ENCODE assay signal across 26 cellular contexts in the genomic region with DNA sequence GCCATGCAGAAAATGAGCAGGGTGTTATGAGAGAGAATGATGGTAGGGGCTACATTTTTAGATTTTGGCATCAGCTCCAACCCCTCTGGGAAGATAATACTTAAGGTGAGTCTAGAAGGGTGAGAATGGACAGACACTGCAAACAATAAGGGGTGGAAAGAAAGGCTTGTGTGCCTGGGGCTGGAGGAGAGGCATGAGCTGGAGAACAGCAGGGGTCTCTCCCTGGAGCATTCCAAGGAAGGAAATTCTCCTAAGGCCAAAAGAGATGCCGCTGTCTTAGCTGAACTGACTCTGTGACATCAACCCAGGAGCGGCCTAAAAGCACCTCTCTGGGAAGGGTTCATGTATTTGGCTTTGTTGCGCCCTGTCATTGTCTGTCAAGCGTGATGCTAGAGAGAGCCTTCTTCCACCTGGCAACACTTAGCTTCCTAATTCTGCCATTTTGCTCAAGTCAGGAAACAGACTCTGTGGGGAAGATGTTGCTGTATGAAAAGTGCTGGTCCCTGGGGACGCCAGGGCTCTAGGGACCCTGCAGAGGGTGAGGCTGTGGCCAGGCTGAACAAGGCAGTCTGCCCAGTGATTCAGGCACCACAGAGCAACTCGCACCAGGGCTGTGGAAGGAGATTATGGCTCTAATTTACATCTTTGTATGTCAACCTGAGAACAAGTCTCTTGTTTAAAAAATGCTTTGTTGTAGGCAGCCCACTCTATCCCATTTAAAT.
DNase-seq lines count a peak whose midpoint lies in the region; ATAC-seq, FAIRE-seq and TF ChIP-seq lines count a peak whose summit lies in the region.
"Had no signal": no experiment of that assay in that cellular context is flagged by ENCODE, and none has a peak within 500 bp of the region (broad histone marks: within the 10 kb centered on the region; RNA-seq: fewer than 3 reads in every experiment).

No MANE protein-coding gene starts in this region.

- TF ChIP-seq CTCF in bronchial epithelial cell (IDR thresholded peaks at IDR 0.05; ENCODE audit: insufficient read depth, low read length, severe bottlenecking): no peak

- no peaks in the 10 kb centered on the region for H3K27me3 ChIP-seq in bronchial epithelial cell (ENCODE audit: control insufficient read depth, insufficient read depth, low read length)
- H3K27me3 ChIP-seq: left lung, upper lobe of right lung had no signal

- no peaks in the 10 kb centered on the region for H3K27me3 Mint-ChIP-seq in stimulated activated memory B cell treated with anti-CD40 and anti-IgM and Interleukin-4, amounts not matched to agents 10 μg/mL and 1 μg/mL and 100 μg/mL, for 72 hours
- H3K27me3 Mint-ChIP-seq: T-helper 17 cell had no signal

- no peak overlapping the region for H3K4me3 ChIP-seq in bronchial epithelial cell (ENCODE audit: low read depth, low read length)
- H3K4me3 ChIP-seq: left lung, skin epidermis, upper lobe of right lung had no signal

- H3K9me3 Mint-ChIP-seq in stimulated activated memory B cell treated with anti-CD40 and anti-IgM and Interleukin-4, amounts not matched to agents 10 μg/mL and 1 μg/mL and 100 μg/mL, for 72 hours: peaks cover 3% of the 10 kb centered on the region
- H3K9me3 Mint-ChIP-seq: brain had no signal

- peak; percentile 6 for ATAC-seq in stimulated activated memory B cell treated with anti-CD40 and anti-IgM and Interleukin-4, amounts not matched to agents 10 μg/mL and 1 μg/mL and 100 μg/mL, for 72 hours
- ATAC-seq: foreskin keratinocyte; left lung; naive thymus-derived CD8-positive, alpha-beta T cell; T-helper 17 cell; upper lobe of right lung had no signal

- FAIRE-seq in bronchial epithelial cell (lab: Jason Lieb, UNC) (peak; percentile 55), HTR-8/SVneo (lab: Jason Lieb, UNC) (no peak)
- FAIRE-seq: colon, GM12891 had no signal

- DNase-seq in NCI-H2171 treated with DMSO at 0.1 percent for 48 hours (lab: John Stamatoyannopoulos, UW) (peak; percentile 24), NCI-H2171 (lab: John Stamatoyannopoulos, UW) (no peak), NCI-H1436 (lab: John Stamatoyannopoulos, UW) (peak; percentile 66), bronchial epithelial cell (ENCODE audit: low read depth) (no peak), islet precursor cell (no peak), HTR-8/SVneo (ENCODE audit: insufficient read length, low spot score) (no peak), NCI-H446 (lab: John Stamatoyannopoulos, UW) (no peak)
- DNase-seq: activated CD4-positive, alpha-beta T cell treated with anti-CD3 and anti-CD28 coated beads for 48 hours; activated naive CD4-positive, alpha-beta T cell; activated T-cell treated with anti-CD3 and anti-CD28 coated beads, Interleukin-2, amount 50 U/mL, for 48 hours; AML-193; DMS53; effector CD8-positive, alpha-beta T cell; foreskin keratinocyte; left lung; naive thymus-derived CD8-positive, alpha-beta T cell; NCI-H1694; RPMI8226; substantia nigra; T-helper 17 cell; upper lobe of right lung had no signal

- H3K36me3 Mint-ChIP-seq in stimulated activated memory B cell treated with anti-CD40 and anti-IgM and Interleukin-4, amounts not matched to agents 10 μg/mL and 1 μg/mL and 100 μg/mL, for 72 hours: no peaks in the 10 kb centered on the region
- H3K36me3 Mint-ChIP-seq: brain; naive thymus-derived CD8-positive, alpha-beta T cell had no signal

- H3K4me1 Mint-ChIP-seq in stimulated activated memory B cell treated with anti-CD40 and anti-IgM and Interleukin-4, amounts not matched to agents 10 μg/mL and 1 μg/mL and 100 μg/mL, for 72 hours: no peaks in the 10 kb centered on the region
- H3K4me1 Mint-ChIP-seq: naive thymus-derived CD8-positive, alpha-beta T cell; T-helper 17 cell had no signal

- H3K36me3 ChIP-seq in bronchial epithelial cell (ENCODE audit: control insufficient read depth, insufficient read depth, low read length): no peaks in the 10 kb centered on the region
- H3K36me3 ChIP-seq: left lung, upper lobe of right lung had no signal

- H3K27ac Mint-ChIP-seq in stimulated activated memory B cell treated with anti-CD40 and anti-IgM and Interleukin-4, amounts not matched to agents 10 μg/mL and 1 μg/mL and 100 μg/mL, for 72 hours: no peak overlapping the region
- H3K27ac Mint-ChIP-seq: brain; naive thymus-derived CD8-positive, alpha-beta T cell; T-helper 17 cell had no signal

- H3K4me3 Mint-ChIP-seq in stimulated activated memory B cell treated with anti-CD40 and anti-IgM and Interleukin-4, amounts not matched to agents 10 μg/mL and 1 μg/mL and 100 μg/mL, for 72 hours: no peak overlapping the region
- H3K4me3 Mint-ChIP-seq: brain; naive thymus-derived CD8-positive, alpha-beta T cell; T-helper 17 cell had no signal

Comparison
In these comparisons a context has a peak if more than half of its experiments do, and no peak if none do; other contexts are left out.
1. DNase-seq: peak in NCI-H2171 treated with DMSO at 0.1 percent for 48 hours (single experiment) and NCI-H1436 (single experiment); none in NCI-H2171 (single experiment), bronchial epithelial cell (single experiment), islet precursor cell (single experiment), HTR-8/SVneo (single experiment) and NCI-H446 (0 of 2).